Comparison of ENCODE assay signal across 12 cellular contexts in the genomic region with DNA sequence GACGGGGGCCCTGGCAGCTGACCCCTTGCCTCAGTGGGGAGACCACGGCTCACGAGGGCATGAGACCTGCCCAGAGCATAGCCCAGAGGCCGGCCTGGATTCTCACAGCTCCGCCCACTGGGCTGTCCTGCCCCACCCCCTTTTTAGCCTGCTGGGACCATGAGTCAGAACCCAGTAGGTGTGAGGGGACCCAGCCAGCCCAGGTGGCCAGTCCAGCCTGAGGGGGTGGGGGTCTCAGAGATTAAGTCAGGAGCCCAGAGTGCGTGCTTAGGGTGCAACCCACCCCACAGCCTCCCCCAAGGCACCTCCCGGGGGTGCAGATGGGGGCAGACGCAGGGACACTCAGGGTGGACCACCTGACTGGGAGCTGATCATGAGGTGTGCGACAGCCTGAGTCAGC. TPM values are rescaled to one million over a fixed set of nuclear protein-coding genes. Genes with fewer than 3 reads are reported as not detected.
DNase-seq lines count a peak whose midpoint lies in the region; ATAC-seq and TF ChIP-seq lines count a peak whose summit lies in the region.
"Had no signal": no experiment of that assay in that cellular context is flagged by ENCODE, and none has a peak within 500 bp of the region (broad histone marks: within the 10 kb centered on the region; RNA-seq: fewer than 3 reads in every experiment).

No MANE protein-coding gene starts in this region.

- DNase-seq in heart left ventricle (peak in 1 of 5 donors; percentile 59), Right ventricle myocardium superior (no peak), islet precursor cell (peak; percentile 74), upper lobe of left lung (no peak)
- no peak for DNase-seq in activated CD4-positive, CD25-positive, alpha-beta regulatory T cell (lab: John Stamatoyannopoulos, UW)
- DNase-seq: CD4-positive, CD25-positive, alpha-beta regulatory T cell; cerebellar nuclear complex had no signal

- TF ChIP-seq POLR2A in heart left ventricle (IDR thresholded peaks at IDR 0.05) (no peak), upper lobe of left lung (IDR thresholded peaks at IDR 0.05) (no peak)

- H3K4me1 ChIP-seq in heart left ventricle = peaks cover 51 to 100% (median 96%) of the 10 kb centered on the region in 12 donors
- H3K4me1 ChIP-seq in upper lobe of left lung = peaks cover 55 to 78% (median 59%) of the 10 kb centered on the region in 4 donors

- whole genome bisulfite sequencing in heart left ventricle, 4 donors = 61 to 78% (median 65%) methylated on average over 4 to 9 of the region's 9 CpGs
- WGBS in upper lobe of left lung, 2 donors = 69 to 83% methylated on average over 6 to 7 of the region's 9 CpGs

- intact Hi-C loops in heart left ventricle (cut with DNase I) = loop anchor here in 5 of 10 donors (5.0 to 10.0 kb wide), 4 partner anchors 33 to 515 kb away; no protein-coding TSS in a partner anchor
- intact Hi-C loops in Right ventricle myocardium superior (cut with DNase I) = loop anchor here (5.0 kb wide), 1 partner anchor 33 kb away; no protein-coding TSS in a partner anchor

- H3K27me3 ChIP-seq in heart left ventricle (no peaks in the 10 kb centered on the region), upper lobe of left lung (no peaks in the 10 kb centered on the region)

- H3K4me3 ChIP-seq in heart left ventricle = no peak overlapping the region
- H3K4me3 ChIP-seq in upper lobe of left lung = no peak overlapping the region

- H3K36me3 ChIP-seq in heart left ventricle (peaks cover 0 to 82% (median 57%) of the 10 kb centered on the region in 9 donors), upper lobe of left lung (peaks cover 3 to 85% (median 52%) of the 10 kb centered on the region in 4 donors)

- H3K27ac ChIP-seq in heart left ventricle (peak overlapping the region; percentile 4 to 88 (median 81)), angular gyrus (ENCODE audit: low read depth, low read length) (peak overlapping the region; percentile 90), upper lobe of left lung (peak overlapping the region; percentile 66 to 93 (median 86))

- ATAC-seq in heart left ventricle (no peak), Right ventricle myocardium superior (ENCODE audit: poor library complexity) (no peak), upper lobe of left lung (ENCODE audit: low FRiP score in 2 of 2) (peak in 1 of 2 donors; percentile 11), HG03175 (IDR thresholded peaks at IDR 0.05; ENCODE audit: unreplicated experiment) (no peak), HG03025 (IDR thresholded peaks at IDR 0.05; ENCODE audit: low FRiP score, unreplicated experiment) (no peak)
- ATAC-seq: activated CD4-positive, CD25-positive, alpha-beta regulatory T cell treated with anti-CD3 and anti-CD28 coated beads, Interleukin-2, amount 50 U/mL, for 24 hours; left lobe of liver had no signal

- TF ChIP-seq EP300 in upper lobe of left lung (IDR thresholded peaks at IDR 0.05) = no peak

- H3K9me3 ChIP-seq in heart left ventricle (no peaks in the 10 kb centered on the region), upper lobe of left lung (no peaks in the 10 kb centered on the region)

- TF ChIP-seq CTCF in heart left ventricle (IDR thresholded peaks at IDR 0.05) (no peak), upper lobe of left lung (IDR thresholded peaks at IDR 0.05) (no peak)

RNA-seq across cellular contexts. Expression of a gene that starts 40.1 kb away (rescaled TPM):
- 10 to 100 TPM; 51.0 to 96.4 (median 83.6) TPM for total RNA-seq in heart left ventricle
- polyA plus RNA-seq in heart left ventricle = 10 to 100 TPM; 21.1 to 60.9 TPM
- total RNA-seq in Right ventricle myocardium superior = 66.1 TPM
- total RNA-seq in upper lobe of left lung = 10 to 100 TPM; 10.2 to 27.0 (median 20.9) TPM
